ENCODE assay signal across 1 cellular context in genomic region chr15:65812467-65812866, GRCh38.
TF ChIP-seq lines count a peak whose summit lies in the region.

No MANE protein-coding gene starts in this region.

TF ChIP-seq in K562, 482 proteins besides CTCF, POLR2A, EP300 and RAD21:
- TF ChIP-seq ZSCAN32 (CRISPR knock-in tag; IDR thresholded peaks at IDR 0.05) (no peak), ZNF121 (CRISPR knock-in tag; conservative IDR thresholded peaks at IDR 0.05) (peak; percentile 49; the same call in 1 of the 2 replicates)
